ENCODE assay signal across 10 cellular contexts in genomic region chr17:66716236-66717026, GRCh38.
DNase-seq lines count a peak whose midpoint lies in the region; ATAC-seq and TF ChIP-seq lines count a peak whose summit lies in the region.
"Had no signal": no experiment of that assay in that cellular context is flagged by ENCODE, and none has a peak within 500 bp of the region (broad histone marks: within the 10 kb centered on the region; RNA-seq: fewer than 3 reads in every experiment).

No MANE protein-coding gene starts in this region.

- H3K27me3 Mint-ChIP-seq in HFFc6 (ENCODE audit: insufficient read depth), result peaks cover 5% of the 10 kb centered on the region
- H3K27me3 Mint-ChIP-seq: CD8-positive, alpha-beta memory T cell had no signal

- H3K4me2 ChIP-seq in BLaER1, result 0 out of 2 replicates have a peak overlapping the region, but pooled peaks have one; percentile 54

- DNase-seq in HFFc6 (no peak), adipocyte (ENCODE audit: low read depth) (peak; percentile 20), lung microvascular endothelial cell (ENCODE audit: low read depth in 2 of 2) (peak; percentile 22 to 45), NCI-H2107 (lab: John Stamatoyannopoulos, UW) (no peak), iPS-NIHi7 (ENCODE audit: extremely low spot score) (no peak)
- no peak for DNase-seq in activated CD4-positive, CD25-positive, alpha-beta regulatory T cell (lab: John Stamatoyannopoulos, UW)

- H3K4me1 ChIP-seq in BLaER1 (peaks cover 48% of the 10 kb centered on the region), adipocyte (ENCODE audit: control insufficient read depth, insufficient read depth, low read length) (no peaks in the 10 kb centered on the region)

- ATAC-seq in GM19467 (IDR thresholded peaks at IDR 0.05; ENCODE audit: unreplicated experiment), result no peak

- H3K9me3 ChIP-seq in BLaER1, result no peaks in the 10 kb centered on the region
- H3K9me3 ChIP-seq in adipocyte (ENCODE audit: control insufficient read depth, low read length), result no peaks in the 10 kb centered on the region
- H3K9me3 ChIP-seq: SJSA1 had no signal

- H3K27me3 ChIP-seq in BLaER1 (no peaks in the 10 kb centered on the region), adipocyte (replicated peaks; ENCODE audit: control insufficient read depth, insufficient read depth, low read length) (no peaks in the 10 kb centered on the region)
- H3K27me3 ChIP-seq: SJSA1 had no signal

- no peak overlapping the region for H3K27ac ChIP-seq in BLaER1
- H3K27ac ChIP-seq: SJSA1 had no signal

- H3K27ac Mint-ChIP-seq in HFFc6, result peak overlapping the region; percentile 83

- TF ChIP-seq CTCF in HFFc6 (IDR thresholded peaks at IDR 0.05), result no peak

- H3K9me3 Mint-ChIP-seq in HFFc6, result no peaks in the 10 kb centered on the region
- H3K9me3 Mint-ChIP-seq: CD8-positive, alpha-beta memory T cell had no signal

- H3K9ac ChIP-seq in BLaER1, result no peak overlapping the region
- no peak overlapping the region for H3K9ac ChIP-seq in adipocyte (ENCODE audit: low read length)

- no peaks in the 10 kb centered on the region for H4K20me1 ChIP-seq in BLaER1

- H3K4me1 Mint-ChIP-seq in HFFc6 (ENCODE audit: low read depth), result peaks cover 9% of the 10 kb centered on the region

- H3K36me3 Mint-ChIP-seq in HFFc6 (ENCODE audit: low read depth), result peaks cover 16% of the 10 kb centered on the region

- no peaks in the 10 kb centered on the region for H3K36me3 ChIP-seq in BLaER1
- no peaks in the 10 kb centered on the region for H3K36me3 ChIP-seq in adipocyte (ENCODE audit: control insufficient read depth, insufficient read depth, low read length, severe bottlenecking)
- H3K36me3 ChIP-seq: SJSA1 had no signal

- H3K4me3 Mint-ChIP-seq in HFFc6, result no peak overlapping the region
- H3K4me3 Mint-ChIP-seq: CD8-positive, alpha-beta memory T cell had no signal

- H3K4me3 ChIP-seq in BLaER1, result no peak overlapping the region
- H3K4me3 ChIP-seq in adipocyte (ENCODE audit: low read length), result no peak overlapping the region
- H3K4me3 ChIP-seq: SJSA1 had no signal

Comparison
In these comparisons a context has a peak if more than half of its experiments do, and no peak if none do; other contexts are left out.
1. DNase-seq: peak in adipocyte (single experiment) and lung microvascular endothelial cell (2 of 2); none in HFFc6 (single experiment), activated CD4-positive, CD25-positive, alpha-beta regulatory T cell (0 of 4), NCI-H2107 (single experiment) and iPS-NIHi7 (single experiment).